8 cellular contexts compared by ENCODE assay signal in the genomic region with DNA sequence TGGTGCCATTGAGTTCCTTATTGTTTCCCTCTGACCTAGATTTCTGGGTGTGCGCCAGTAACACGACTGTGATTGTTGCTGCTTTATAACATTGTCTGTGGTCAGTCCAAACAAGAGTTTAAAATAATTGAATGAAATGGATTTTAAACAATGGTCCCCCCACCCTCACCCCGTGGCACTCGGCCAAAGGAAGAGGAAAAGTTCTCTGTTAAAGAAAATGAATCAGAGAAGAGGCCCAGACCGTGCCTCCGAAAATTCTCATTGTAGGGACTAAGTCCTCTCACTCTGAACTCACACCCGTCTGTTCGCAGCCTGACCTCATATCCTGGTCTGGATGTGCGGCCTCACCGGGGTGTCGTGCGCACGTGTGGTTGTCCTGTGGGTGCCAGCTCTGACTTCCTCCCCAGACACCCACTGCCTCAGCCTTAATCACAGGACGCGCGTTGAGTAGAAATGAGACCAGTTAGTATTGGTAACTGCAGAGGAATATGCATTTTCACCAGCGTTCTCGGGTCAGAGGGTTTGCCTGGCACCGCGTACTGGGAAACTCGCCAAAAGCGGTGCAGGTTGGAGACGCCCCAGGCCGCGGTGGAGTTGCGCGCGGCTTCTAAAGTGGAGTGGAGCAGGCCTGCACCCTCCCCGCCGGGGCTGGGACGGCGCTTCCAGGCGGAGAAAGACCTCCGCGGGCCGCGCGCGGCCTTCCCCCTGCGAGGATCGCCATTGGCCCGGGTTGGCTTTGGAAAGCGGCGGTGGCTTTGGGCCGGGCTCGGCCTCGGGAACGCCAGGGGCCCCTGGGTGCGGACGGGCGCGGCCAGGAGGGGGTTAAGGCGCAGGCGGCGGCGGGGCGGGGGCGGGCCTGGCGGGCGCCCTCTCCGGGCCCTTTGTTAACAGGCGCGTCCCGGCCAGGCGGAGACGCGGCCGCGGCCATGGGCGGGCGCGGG. TPM values are rescaled to one million over a fixed set of nuclear protein-coding genes. Genes with fewer than 3 reads are reported as not detected.
A peak's percentile ranks its signal among the peaks of the same experiment; 100 is the strongest.
DNase-seq lines count a peak whose midpoint lies in the region; ATAC-seq and TF ChIP-seq lines count a peak whose summit lies in the region.

A gene (plus strand): TSS at position 884 of the 941 bp plus-strand sequence. CDS start 193 bp downstream, outside the sequence.

- H3K36me3 ChIP-seq in GM06990 (ENCODE audit: control insufficient read depth, insufficient read depth, low read length) (no peaks in the 10 kb centered on the region; the same call in 1 of the 2 replicates), hepatocyte (replicated peaks; ENCODE audit: insufficient read depth, low read depth) (no peaks in the 10 kb centered on the region), gastrocnemius medialis (no peaks in the 10 kb centered on the region)

- in situ Hi-C loops in astrocyte of the cerebellum (cut with HindIII; ENCODE audit: low sequenced_read_pairs) (no loop called here), gastrocnemius medialis (cut with MboI; ENCODE audit: low sequenced_read_pairs in 4 of 4) (no loop called here)

- H3K9me2 ChIP-seq in hepatocyte (replicated peaks; ENCODE audit: insufficient read depth), result no peaks in the 10 kb centered on the region

- H3K4me1 ChIP-seq in hepatocyte (ENCODE audit: insufficient read depth) (peaks cover 39% of the 10 kb centered on the region), gastrocnemius medialis (peaks cover 56 to 68% of the 10 kb centered on the region in 2 donors)

- H3K4me3 ChIP-seq in GM06990 (replicated peaks; ENCODE audit: low read depth, low read length), result peak within 1 kb of the TSS; percentile 78
- peak within 1 kb of the TSS; percentile 82 for H3K4me3 ChIP-seq in HFF-Myc (replicated peaks; ENCODE audit: low read depth, low read length)
- peak within 1 kb of the TSS; percentile 83 for H3K4me3 ChIP-seq in astrocyte of the cerebellum (ENCODE audit: low read depth, low read length)
- H3K4me3 ChIP-seq in hepatocyte, result peak within 1 kb of the TSS; percentile 93
- H3K4me3 ChIP-seq in gastrocnemius medialis, result peak within 1 kb of the TSS; percentile 72 to 79 (median 75)

- 6% methylated on average over 45 of the region's 72 CpGs for WGBS in hepatocyte (ENCODE audit: low lambda C conversion rate, missing lambda C conversion rate)

- intact Hi-C loops in gastrocnemius medialis (cut with DNase I; ENCODE audit: low total_unique reads), result loop anchor here (5.0 to 10.0 kb wide), 3 partner anchors 52 to 390 kb away; a partner anchor contains a TSS

- no peak for TF ChIP-seq CTCF in GM06990 (IDR thresholded peaks at IDR 0.05; ENCODE audit: insufficient read depth, low read length, poor library complexity, severe bottlenecking)
- no peak for TF ChIP-seq CTCF in HFF-Myc (IDR thresholded peaks at IDR 0.05; ENCODE audit: low read depth, low read length, missing control alignments)
- no peak for TF ChIP-seq CTCF in astrocyte of the cerebellum (IDR thresholded peaks at IDR 0.05; ENCODE audit: low read depth, low read length, missing control alignments)
- TF ChIP-seq CTCF in hepatocyte (IDR thresholded peaks at IDR 0.05; ENCODE audit: poor library complexity), result no peak
- peak in 1 of 5 experiments; percentile 14 for TF ChIP-seq CTCF in gastrocnemius medialis (IDR thresholded peaks at IDR 0.05 in 4 of 5, conservative IDR thresholded peaks at IDR 0.05 in 1 of 5)

- DNase-seq in GM06990 (ENCODE audit: extremely low read depth, insufficient read length) (peak; percentile 87), HFF-Myc (ENCODE audit: extremely low read depth, low read depth) (no peak), NCI-H1417 (lab: John Stamatoyannopoulos, UW) (peak; percentile 59 to 96 (median 96)), T-helper 9 cell (peak; percentile 45), astrocyte of the cerebellum (ENCODE audit: low read depth) (peak; percentile 65), hepatocyte (ENCODE audit: low spot score) (peak; percentile 85), gastrocnemius medialis (peak; percentile 48 to 63)

- no peaks in the 10 kb centered on the region for H3K27me3 ChIP-seq in GM06990 (replicated peaks; ENCODE audit: control insufficient read depth, insufficient read depth, low read length)
- H3K27me3 ChIP-seq in hepatocyte, result no peaks in the 10 kb centered on the region
- no peaks in the 10 kb centered on the region for H3K27me3 ChIP-seq in gastrocnemius medialis

- peak within 1 kb of the TSS; percentile 82 for H3K4me2 ChIP-seq in hepatocyte

- H3K27ac ChIP-seq in hepatocyte (peak within 1 kb of the TSS; percentile 99), gastrocnemius medialis (peak within 1 kb of the TSS; percentile 86 to 90 (median 88))

- peak in 1 of 2 donors; percentile 9 for TF ChIP-seq POLR2A in gastrocnemius medialis (IDR thresholded peaks at IDR 0.05)

- peaks cover 28% of the 10 kb centered on the region for H4K20me1 ChIP-seq in hepatocyte (ENCODE audit: insufficient read depth, poor library complexity, severe bottlenecking)

- peak; percentile 81 to 82 for ATAC-seq in gastrocnemius medialis
- ATAC-seq in GM21367 (IDR thresholded peaks at IDR 0.05; ENCODE audit: unreplicated experiment), result no peak

- peak within 1 kb of the TSS; percentile 57 for H2AFZ ChIP-seq in hepatocyte

- no peaks in the 10 kb centered on the region for H3K9me3 ChIP-seq in hepatocyte (ENCODE audit: low read depth)
- H3K9me3 ChIP-seq in gastrocnemius medialis, result no peaks in the 10 kb centered on the region

- H3K79me2 ChIP-seq in hepatocyte, result peaks cover 85% of the 10 kb centered on the region

RNA-seq across cellular contexts. Expression of the gene that starts here (rescaled TPM):
- total RNA-seq in hepatocyte (44.5 and 46.6 TPM in 2 replicates), gastrocnemius medialis (10 to 100 TPM; 22.8 to 55.5 (median 28.5) TPM)
- 41.1 and 43.2 TPM in 2 replicates for polyA plus RNA-seq in hepatocyte
